ENCODE assay signal across 17 cellular contexts in genomic region chr13:73844986-73845385, GRCh38.
DNase-seq lines count a peak whose midpoint lies in the region; ATAC-seq, FAIRE-seq and TF ChIP-seq lines count a peak whose summit lies in the region.
"Had no signal": no experiment of that assay in that cellular context is flagged by ENCODE, and none has a peak within 500 bp of the region (broad histone marks: within the 10 kb centered on the region; RNA-seq: fewer than 3 reads in every experiment).

No MANE protein-coding gene starts in this region.

- TF ChIP-seq CTCF in pancreas (IDR thresholded peaks at IDR 0.05): no peak
- TF ChIP-seq CTCF in upper lobe of right lung (IDR thresholded peaks at IDR 0.05): no peak
- no peak for TF ChIP-seq CTCF in testis (IDR thresholded peaks at IDR 0.05)

- ATAC-seq in SK-N-SH treated with all-trans-retinoic acid at 6 μM for 48 hours (peak; percentile 68), pancreas (no peak), upper lobe of right lung (no peak)
- ATAC-seq: A549 had no signal

- H3K4me1 ChIP-seq in pancreas (no peaks in the 10 kb centered on the region), upper lobe of right lung (no peaks in the 10 kb centered on the region), testis (no peaks in the 10 kb centered on the region)
- H3K4me1 ChIP-seq: A549, SJCRH30 had no signal

- H3K36me3 ChIP-seq in pancreas (no peaks in the 10 kb centered on the region), upper lobe of right lung (no peaks in the 10 kb centered on the region), testis (ENCODE audit: low read depth, missing control alignments) (no peaks in the 10 kb centered on the region)
- H3K36me3 ChIP-seq: SJCRH30 had no signal

- intact Hi-C loops in pancreas (cut with DNase I) (no loop called here), upper lobe of right lung (cut with DNase I) (no loop called here), testis (cut with DNase I; ENCODE audit: low total_unique reads) (no loop called here)

- WGBS in pancreas, 2 donors: 91 to 95% methylated on average over 1 of the region's 1 CpG
- 75 to 86% methylated on average over 1 of the region's 1 CpG for WGBS in testis, 2 donors

- FAIRE-seq in pancreas (lab: Jason Lieb, UNC): peak; percentile 13
- FAIRE-seq: A549 had no signal

- H3K4me3 ChIP-seq in pancreas (no peak overlapping the region), upper lobe of right lung (no peak overlapping the region), testis (no peak overlapping the region)
- H3K4me3 ChIP-seq: A549, PC-9, SJCRH30 had no signal

- H3K27ac ChIP-seq in pancreas (no peak overlapping the region), upper lobe of right lung (no peak overlapping the region), testis (no peak overlapping the region)
- H3K27ac ChIP-seq: A549, PC-9, SJCRH30 had no signal

- no peaks in the 10 kb centered on the region for H3K27me3 ChIP-seq in pancreas
- H3K27me3 ChIP-seq in upper lobe of right lung: no peaks in the 10 kb centered on the region
- no peaks in the 10 kb centered on the region for H3K27me3 ChIP-seq in testis
- H3K27me3 ChIP-seq: SJCRH30 had no signal

- no peaks in the 10 kb centered on the region for H3K9me3 ChIP-seq in pancreas
- no peaks in the 10 kb centered on the region for H3K9me3 ChIP-seq in upper lobe of right lung
- no peaks in the 10 kb centered on the region for H3K9me3 ChIP-seq in testis
- H3K9me3 ChIP-seq: A549, SJCRH30 had no signal

- TF ChIP-seq POLR2A in testis (IDR thresholded peaks at IDR 0.05): no peak

- peak; percentile 23 for DNase-seq in EL
- peak; percentile 36 for DNase-seq in fibroblast of gingiva (ENCODE audit: low read depth)
- no peak for DNase-seq in pancreas
- no peak for DNase-seq in upper lobe of right lung
- DNase-seq in NCI-H2029 (lab: John Stamatoyannopoulos, UW): no peak
- DNase-seq in testis: no peak
- DNase-seq: AML-193, COR-L47, DMS153, H7, Kasumi-1, NCI-H187 treated with DMSO at 0.1 percent for 48 hours, NCI-H526 treated with DMSO at 0.1 percent for 48 hours, PC-9, SJCRH30 had no signal

TF ChIP-seq in SK-N-SH treated with all-trans-retinoic acid at 6 μM for 48 hours, 23 proteins besides CTCF, POLR2A, EP300 and RAD21:
- TF ChIP-seq ZNF70 (CRISPR knock-in tag; IDR thresholded peaks at IDR 0.05) (no peak), ISL1 (CRISPR knock-in tag; IDR thresholded peaks at IDR 0.05) (0 out of 2 replicates have a peak, but pooled peaks have one; percentile 25)

Comparison
In these comparisons a context has a peak if more than half of its experiments do, and no peak if none do; other contexts are left out.
1. DNase-seq: peak in EL (single experiment) and fibroblast of gingiva (single experiment); none in pancreas (0 of 6), upper lobe of right lung (single experiment), NCI-H2029 (single experiment) and testis (single experiment).